Comparison of ENCODE assay signal across 13 cellular contexts in genomic region chr1:64282353-64282752, GRCh38.
DNase-seq lines count a peak whose midpoint lies in the region; FAIRE-seq and TF ChIP-seq lines count a peak whose summit lies in the region.
"Had no signal": no experiment of that assay in that cellular context is flagged by ENCODE, and none has a peak within 500 bp of the region (broad histone marks: within the 10 kb centered on the region; RNA-seq: fewer than 3 reads in every experiment).

No MANE protein-coding gene starts in this region.

- TF ChIP-seq CTCF in HFF-Myc (IDR thresholded peaks at IDR 0.05; ENCODE audit: low read depth, low read length, missing control alignments) (no peak), brain (conservative IDR thresholded peaks at IDR 0.05) (no peak)

- H3K9me3 Mint-ChIP-seq in brain: no peaks in the 10 kb centered on the region

- H3K36me3 Mint-ChIP-seq in brain: no peaks in the 10 kb centered on the region

- H3K4me1 Mint-ChIP-seq in brain: peaks cover 37% of the 10 kb centered on the region

- FAIRE-seq in GM19239 (lab: Jason Lieb, UNC): no peak
- FAIRE-seq: keratinocyte had no signal

- no peak overlapping the region for H3K4me3 ChIP-seq in HFF-Myc (replicated peaks; ENCODE audit: low read depth, low read length)
- H3K4me3 ChIP-seq: uterus had no signal

- in situ Hi-C loops in G401 (cut with HindIII; ENCODE audit: low sequenced_read_pairs): no loop called here

- DNase-seq in HFF-Myc (ENCODE audit: extremely low read depth, low read depth) (peak; percentile 74), NCI-H2196 treated with DMSO at 0.1 percent for 48 hours (lab: John Stamatoyannopoulos, UW; ENCODE audit: unreplicated experiment) (peak; percentile 2), pons (ENCODE audit: low spot score) (peak; percentile 37), GM19239 (ENCODE audit: insufficient read length, low spot score) (no peak), G401 (ENCODE audit: low spot score) (no peak), cortex of kidney (lab: John Stamatoyannopoulos, UW) (no peak)
- DNase-seq in activated CD4-positive, alpha-beta T cell treated with anti-CD3 and anti-CD28 coated beads for 1 hour: no peak
- DNase-seq: activated CD8-positive, alpha-beta memory T cell treated with anti-CD3 and anti-CD28 coated beads, Interleukin-2, amount 50 U/mL, for 4 hours; aorta; T-helper 1 cell had no signal

- peak overlapping the region in 4 of 5 experiments; percentile 24 to 94 (median 51) for H3K27ac Mint-ChIP-seq in brain

- peaks cover 3% of the 10 kb centered on the region for H3K27me3 Mint-ChIP-seq in brain

- H3K4me3 Mint-ChIP-seq in brain: peak overlapping the region in 1 of 5 experiments; percentile 47

Comparison
In these comparisons a context has a peak if more than half of its experiments do, and no peak if none do; other contexts are left out.
1. DNase-seq: peak in HFF-Myc (single experiment), NCI-H2196 treated with DMSO at 0.1 percent for 48 hours (single experiment) and pons (single experiment); none in GM19239 (single experiment), G401 (single experiment), activated CD4-positive, alpha-beta T cell treated with anti-CD3 and anti-CD28 coated beads for 1 hour (single experiment) and cortex of kidney (single experiment).